ENCODE assay signal across 8 cellular contexts in the genomic region with DNA sequence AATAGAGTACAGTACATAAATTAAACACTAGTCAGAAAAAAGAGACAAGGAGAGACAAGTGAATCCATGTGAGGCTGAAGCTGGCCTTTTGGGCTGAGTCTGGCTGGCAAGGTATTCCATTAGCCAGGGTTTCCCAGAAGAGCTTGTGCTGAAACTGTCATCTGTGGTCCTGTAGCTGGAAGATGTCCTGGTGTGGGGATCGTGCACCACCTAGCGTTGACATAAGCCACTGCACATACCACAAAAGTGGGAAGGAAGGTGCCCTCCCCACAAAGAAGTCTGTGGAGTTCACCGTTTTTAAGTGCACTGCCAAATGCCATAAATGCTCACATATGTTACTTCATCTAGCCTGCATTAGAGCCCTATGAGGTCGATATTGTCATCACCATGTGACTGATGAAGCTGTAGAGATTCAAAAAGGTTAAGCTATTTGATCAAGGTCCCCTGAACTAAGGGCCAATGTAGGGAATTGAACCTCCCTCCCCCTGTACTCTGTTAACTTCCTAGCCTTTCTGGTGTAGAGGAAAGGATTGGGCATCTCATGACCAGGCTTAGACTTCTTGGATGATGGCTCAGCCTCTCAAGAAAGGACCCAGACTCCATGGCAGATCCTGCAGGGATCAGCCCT. TPM values are rescaled to one million over a fixed set of nuclear protein-coding genes. Genes with fewer than 3 reads are reported as not detected.
A peak's percentile ranks its signal among the peaks of the same experiment; 100 is the strongest.
DNase-seq lines count a peak whose midpoint lies in the region; ATAC-seq lines count a peak whose summit lies in the region.

No MANE protein-coding gene starts in this region.

- ATAC-seq in GM18520 (IDR thresholded peaks at IDR 0.05; ENCODE audit: unreplicated experiment) (peak; percentile 46), HG03378 (IDR thresholded peaks at IDR 0.05; ENCODE audit: unreplicated experiment) (peak; percentile 70), esophagus mucosa (peak; percentile 56), naive B cell (ENCODE audit: low read depth in 2 of 2) (peak; percentile 81 to 89)
- peak; percentile 65 for ATAC-seq in stimulated activated naive CD8-positive, alpha-beta T cell treated with anti-CD3 and anti-CD28 coated beads, Interleukin-15, Interleukin-2, amounts not matched to agents 100 U/mL and 50 U/mL, for 24 hours

- H3K4me1 Mint-ChIP-seq in naive B cell = peaks cover 8 to 23% (median 20%) of the 10 kb centered on the region in 3 donors

- no peak overlapping the region for H3K27ac Mint-ChIP-seq in naive B cell

- H3K27me3 Mint-ChIP-seq in naive B cell = no peaks in the 10 kb centered on the region

- no peaks in the 10 kb centered on the region for H3K9me3 Mint-ChIP-seq in naive B cell

- DNase-seq in AG08396 (ENCODE audit: low spot score) (peak; percentile 75), NCI-H526 (lab: John Stamatoyannopoulos, UW) (peak; percentile 22 to 78), naive B cell (peak; percentile 51)
- peak; percentile 33 for DNase-seq in activated CD8-positive, alpha-beta memory T cell treated with anti-CD3 and anti-CD28 coated beads, Interleukin-2, amount 50 U/mL, for 4 hours
- DNase-seq in stimulated activated naive CD8-positive, alpha-beta T cell treated with anti-CD3 and anti-CD28 coated beads, Interleukin-15, Interleukin-2, amounts not matched to agents 100 U/mL and 50 U/mL, for 24 hours = peak; percentile 57

- no peaks in the 10 kb centered on the region for H3K36me3 Mint-ChIP-seq in naive B cell

- H3K4me3 Mint-ChIP-seq in naive B cell = peak overlapping the region in 1 of 8 donors; percentile 44

RNA-seq across cellular contexts. Expression of a gene that starts 31.9 kb away (rescaled TPM):
- total RNA-seq in esophagus mucosa = 26.7 TPM
- polyA plus RNA-seq in naive B cell (ENCODE audit: low read depth in 6 of 6) = 1 to 10 TPM in 1 of 6 donors, under 1 TPM in 3, not detected in 2; 0.45 to 1.4 (median 0.64) TPM

RNA-seq across cellular contexts. Expression of a gene that starts 47.1 kb away (rescaled TPM):
- 191 TPM for total RNA-seq in esophagus mucosa
- polyA plus RNA-seq in naive B cell (ENCODE audit: low read depth in 6 of 6) = 1 to 10 TPM in 3 of 6 donors, under 1 TPM in 2, not detected in 1; 0.30 to 1.3 (median 1.1) TPM

Comparison
In these comparisons a context has a peak if more than half of its experiments do, and no peak if none do; other contexts are left out.
1. Peak in every context shown above with its lines: DNase-seq and ATAC-seq.